24 cellular contexts compared by ENCODE assay signal in genomic region chr2:113183703-113184102, GRCh38. TPM values are rescaled to one million over a fixed set of nuclear protein-coding genes. Genes with fewer than 3 reads are reported as not detected.
DNase-seq lines count a peak whose midpoint lies in the region; ATAC-seq and TF ChIP-seq lines count a peak whose summit lies in the region.
"Had no signal": no experiment of that assay in that cellular context is flagged by ENCODE, and none has a peak within 500 bp of the region (broad histone marks: within the 10 kb centered on the region; RNA-seq: fewer than 3 reads in every experiment).

No MANE protein-coding gene starts in this region.

- peaks cover 0 to 81% (median 45%) of the 10 kb centered on the region in 6 donors for H3K36me3 ChIP-seq in spleen
- H3K36me3 ChIP-seq in stomach = peaks cover 3 to 28% (median 14%) of the 10 kb centered on the region in 4 donors
- H3K36me3 ChIP-seq: gastrocnemius medialis, ovary, right lobe of liver, tibial nerve, WERI-Rb-1 had no signal

- peaks cover 24 to 25% of the 10 kb centered on the region in 2 donors for H3K36me3 Mint-ChIP-seq in activated T-cell treated with anti-CD3 and anti-CD28 coated beads, Interleukin-2, amount 50 U/mL, for 72 hours (ENCODE audit: insufficient read depth in 2 of 2)
- H3K36me3 Mint-ChIP-seq in IgD-negative memory B cell = peaks cover 3% of the 10 kb centered on the region
- peaks cover 46% of the 10 kb centered on the region for H3K36me3 Mint-ChIP-seq in effector memory CD8-positive, alpha-beta T cell (ENCODE audit: insufficient read depth)

- no peak for DNase-seq in activated T-cell treated with anti-CD3 and anti-CD28 coated beads, Interleukin-2, amount 50 U/mL, for 72 hours
- DNase-seq in activated T-cell treated with anti-CD3 and anti-CD28 coated beads, Interleukin-2, amount 50 U/mL, for 1 hour = no peak
- no peak for DNase-seq in effector memory CD8-positive, alpha-beta T cell
- DNase-seq in spleen (peak; percentile 21), stomach (no peak), NCI-H526 (lab: John Stamatoyannopoulos, UW) (no peak)
- DNase-seq: activated CD8-positive, alpha-beta memory T cell treated with anti-CD3 and anti-CD28 coated beads for 24 hours; activated gamma-delta T cell; cerebellar nuclear complex; DND-41; effector CD8-positive, alpha-beta T cell; gastrocnemius medialis; KG1; NCI-H2029; NCI-H446 treated with DMSO at 0.1 percent for 48 hours; ovary; WERI-Rb-1 had no signal

- H3K4me1 ChIP-seq in spleen = peaks cover 33 to 100% (median 91%) of the 10 kb centered on the region in 6 donors
- H3K4me1 ChIP-seq in stomach = peaks cover 17 to 65% (median 46%) of the 10 kb centered on the region in 4 donors
- H3K4me1 ChIP-seq: gastrocnemius medialis had no signal

- no peak for ATAC-seq in activated T-cell treated with anti-CD3 and anti-CD28 coated beads, Interleukin-2, amount 50 U/mL, for 72 hours (replicated peaks in 1 of 2)
- ATAC-seq in effector memory CD8-positive, alpha-beta T cell (replicated peaks) = no peak
- ATAC-seq in HG03439 (IDR thresholded peaks at IDR 0.05; ENCODE audit: unreplicated experiment) = no peak
- ATAC-seq: esophagus mucosa, gastrocnemius medialis had no signal

- H3K27ac ChIP-seq in spleen = peak overlapping the region in 2 of 8 donors; percentile 86 to 87
- no peak overlapping the region for H3K27ac ChIP-seq in stomach
- H3K27ac ChIP-seq: gastrocnemius medialis, ovary, right lobe of liver, tibial nerve, WERI-Rb-1 had no signal

- peak overlapping the region in 1 of 2 donors; percentile 5 for H3K4me3 Mint-ChIP-seq in activated T-cell treated with anti-CD3 and anti-CD28 coated beads, Interleukin-2, amount 50 U/mL, for 72 hours
- peak overlapping the region in 3 of 4 donors; percentile 27 to 46 (median 33) for H3K4me3 Mint-ChIP-seq in IgD-negative memory B cell
- peak overlapping the region; percentile 76 to 82 for H3K4me3 Mint-ChIP-seq in effector memory CD8-positive, alpha-beta T cell

- H3K9me3 ChIP-seq in spleen (no peaks in the 10 kb centered on the region), stomach (no peaks in the 10 kb centered on the region)
- H3K9me3 ChIP-seq: gastrocnemius medialis, ovary, right lobe of liver, tibial nerve had no signal

- no peaks in the 10 kb centered on the region for H3K27me3 ChIP-seq in spleen (replicated peaks in 1 of 7)
- H3K27me3 ChIP-seq in stomach = no peaks in the 10 kb centered on the region
- H3K27me3 ChIP-seq: gastrocnemius medialis, ovary, right lobe of liver, tibial nerve had no signal

- no peak for TF ChIP-seq EP300 in stomach (IDR thresholded peaks at IDR 0.05)

- no peaks in the 10 kb centered on the region for H3K27me3 Mint-ChIP-seq in activated T-cell treated with anti-CD3 and anti-CD28 coated beads, Interleukin-2, amount 50 U/mL, for 72 hours (ENCODE audit: low read depth)
- H3K27me3 Mint-ChIP-seq in IgD-negative memory B cell = no peaks in the 10 kb centered on the region
- no peaks in the 10 kb centered on the region for H3K27me3 Mint-ChIP-seq in effector memory CD8-positive, alpha-beta T cell

- intact Hi-C loops in spleen (cut with DNase I; ENCODE audit: low total_unique reads) = no loop called here
- intact Hi-C loops in stomach (cut with DNase I; ENCODE audit: low total_unique reads) = no loop called here

- peaks cover 87% of the 10 kb centered on the region for H3K4me1 Mint-ChIP-seq in activated T-cell treated with anti-CD3 and anti-CD28 coated beads, Interleukin-2, amount 50 U/mL, for 72 hours (ENCODE audit: low read depth)
- H3K4me1 Mint-ChIP-seq in IgD-negative memory B cell = peaks cover 53 to 60% (median 56%) of the 10 kb centered on the region in 3 donors
- peaks cover 72 to 80% of the 10 kb centered on the region in 2 donors for H3K4me1 Mint-ChIP-seq in effector memory CD8-positive, alpha-beta T cell (ENCODE audit: low read depth in 2 of 2)

- H3K4me3 ChIP-seq in spleen = no peak overlapping the region
- H3K4me3 ChIP-seq in stomach = no peak overlapping the region
- H3K4me3 ChIP-seq: gastrocnemius medialis, lung, ovary, right lobe of liver, tibial nerve had no signal

- TF ChIP-seq CTCF in spleen (IDR thresholded peaks at IDR 0.05 in 8 of 11, conservative IDR thresholded peaks at IDR 0.05 in 3 of 11) (no peak), stomach (IDR thresholded peaks at IDR 0.05) (no peak)

- peak overlapping the region; percentile 61 for H3K27ac Mint-ChIP-seq in activated T-cell treated with anti-CD3 and anti-CD28 coated beads, Interleukin-2, amount 50 U/mL, for 72 hours
- peak overlapping the region; percentile 21 to 92 (median 50) for H3K27ac Mint-ChIP-seq in IgD-negative memory B cell
- H3K27ac Mint-ChIP-seq in effector memory CD8-positive, alpha-beta T cell = peak overlapping the region; percentile 92 to 97

- H3K9me3 Mint-ChIP-seq in activated T-cell treated with anti-CD3 and anti-CD28 coated beads, Interleukin-2, amount 50 U/mL, for 72 hours = no peaks in the 10 kb centered on the region
- H3K9me3 Mint-ChIP-seq in IgD-negative memory B cell = no peaks in the 10 kb centered on the region
- no peaks in the 10 kb centered on the region for H3K9me3 Mint-ChIP-seq in effector memory CD8-positive, alpha-beta T cell

- WGBS in spleen, 5 donors = 85 to 97% (median 92%) methylated on average over 2 of the region's 2 CpGs
- WGBS in stomach, 5 donors = 80 to 83% (median 82%) methylated on average over 2 of the region's 2 CpGs

- TF ChIP-seq POLR2A in spleen (IDR thresholded peaks at IDR 0.05) (no peak), stomach (IDR thresholded peaks at IDR 0.05) (no peak)

RNA-seq across cellular contexts. Expression of gene PSD4, which starts 9.9 kb away (rescaled TPM):
- 100 to 1,000 TPM; 174 to 200 TPM for total RNA-seq in activated T-cell treated with anti-CD3 and anti-CD28 coated beads, Interleukin-2, amount 50 U/mL, for 72 hours
- polyA plus RNA-seq in IgD-negative memory B cell (36.4 TPM), spleen (10 to 100 TPM; 43.9 to 75.8 (median 74.3) TPM), stomach (10 to 100 TPM; 19.9 to 23.8 (median 19.9) TPM)
- total RNA-seq in spleen (100 to 1,000 TPM in 4 of 7 donors, 10 to 100 TPM in 3; 73.1 to 154 (median 106) TPM), stomach (100 to 1,000 TPM in 2 of 5 donors, 10 to 100 TPM in 3; 35.3 to 146 (median 73.5) TPM)

RNA-seq across cellular contexts. Expression of gene IL1RN, which starts 56.3 kb away (rescaled TPM):
- total RNA-seq in activated T-cell treated with anti-CD3 and anti-CD28 coated beads, Interleukin-2, amount 50 U/mL, for 72 hours = 10 to 100 TPM; 18.5 to 44.3 TPM
- polyA plus RNA-seq in IgD-negative memory B cell (not detected), spleen (10 to 100 TPM in 1 of 3 donors, 1 to 10 TPM in 2; 1.9 to 11.1 (median 5.9) TPM), stomach (100 to 1,000 TPM in 1 of 3 donors, 10 to 100 TPM in 2; 27.6 to 220 (median 40.9) TPM)
- total RNA-seq in spleen (10 to 100 TPM in 6 of 7 donors, 1 to 10 TPM in 1; 6.3 to 53.9 (median 21.2) TPM), stomach (10 to 100 TPM in 2 of 5 donors, under 1 TPM in 1, not detected in 2; 0.87 to 29.3 (median 16.9) TPM)
- total RNA-seq: astrocyte had no signal
